In genomic region chr9:70293214-70293613, GRCh38 we compare ENCODE assay signal across 17 cellular contexts.
"Had no signal": no experiment of that assay in that cellular context is flagged by ENCODE, and none has a peak within 500 bp of the region (broad histone marks: within the 10 kb centered on the region; RNA-seq: fewer than 3 reads in every experiment).

No MANE protein-coding gene starts in this region.

- DNase-seq: dermis blood vessel endothelial cell; dorsolateral prefrontal cortex; effector CD4-positive, alpha-beta T cell; effector memory CD4-positive, alpha-beta T cell; foreskin keratinocyte; head of caudate nucleus; heart right ventricle; hippocampal formation; left cardiac atrium; left lung; left ventricle myocardium superior; lower lobe of right lung; mesendoderm; midbrain; naive thymus-derived CD4-positive, alpha-beta T cell had no signal

- ATAC-seq: foreskin keratinocyte; gastroesophageal sphincter; heart right ventricle; left cardiac atrium; left lung; left ventricle myocardium superior; lower lobe of right lung; naive thymus-derived CD4-positive, alpha-beta T cell had no signal

- H3K4me3 Mint-ChIP-seq: memory B cell; naive thymus-derived CD4-positive, alpha-beta T cell had no signal

- H3K27me3 Mint-ChIP-seq: memory B cell; naive thymus-derived CD4-positive, alpha-beta T cell had no signal

- H3K27ac Mint-ChIP-seq: memory B cell had no signal
